18 cellular contexts compared by ENCODE assay signal in the genomic region with DNA sequence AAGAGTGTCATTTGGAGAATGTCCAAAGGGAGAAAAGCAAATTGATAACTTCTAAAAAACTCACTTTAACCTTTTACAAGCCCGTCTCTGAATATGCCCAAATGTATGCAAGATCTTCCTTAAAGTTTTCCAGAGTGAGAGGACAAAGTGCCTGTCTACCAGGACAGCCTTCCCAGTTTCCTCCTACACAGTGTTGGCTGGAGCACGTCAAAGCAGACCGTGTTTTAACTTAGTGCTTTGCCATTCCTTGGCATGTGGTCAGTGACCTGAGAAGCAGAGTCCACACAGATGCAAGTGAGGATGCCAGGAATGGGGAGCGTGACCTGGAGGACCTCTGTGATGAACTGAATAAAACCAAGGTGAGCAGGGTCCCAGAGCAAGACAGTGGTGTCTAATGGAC.
DNase-seq lines count a peak whose midpoint lies in the region; ATAC-seq and TF ChIP-seq lines count a peak whose summit lies in the region.
"Had no signal": no experiment of that assay in that cellular context is flagged by ENCODE, and none has a peak within 500 bp of the region (broad histone marks: within the 10 kb centered on the region; RNA-seq: fewer than 3 reads in every experiment).

No MANE protein-coding gene starts in this region.

- H3K9me3 ChIP-seq in body of pancreas (no peaks in the 10 kb centered on the region), skeletal muscle tissue (ENCODE audit: control insufficient read depth in 3 of 3, low read length in 3 of 3) (no peaks in the 10 kb centered on the region), T-helper 17 cell (ENCODE audit: control insufficient read depth, low read length, poor library complexity, severe bottlenecking) (no peaks in the 10 kb centered on the region), mucosa of descending colon (no peaks in the 10 kb centered on the region)

- no peak for TF ChIP-seq CTCF in HFFc6 (IDR thresholded peaks at IDR 0.05)
- TF ChIP-seq CTCF in body of pancreas (IDR thresholded peaks at IDR 0.05): no peak
- TF ChIP-seq CTCF in mucosa of descending colon (IDR thresholded peaks at IDR 0.05): no peak

- no peaks in the 10 kb centered on the region for H3K36me3 ChIP-seq in body of pancreas (replicated peaks in 1 of 2; ENCODE audit: insufficient read depth in 1 of 2, low read depth in 2 of 2)
- H3K36me3 ChIP-seq in skeletal muscle tissue (ENCODE audit: control insufficient read depth in 3 of 3, insufficient read depth in 3 of 3, low read length in 3 of 3): no peaks in the 10 kb centered on the region
- no peaks in the 10 kb centered on the region for H3K36me3 ChIP-seq in mucosa of descending colon (ENCODE audit: low read depth)

- 74 to 76% methylated on average over 4 of the region's 4 CpGs for WGBS in body of pancreas, 2 donors

- intact Hi-C loops in body of pancreas (cut with DNase I): no loop called here
- intact Hi-C loops in mucosa of descending colon (cut with DNase I, micrococcal nuclease): no loop called here

- no peak for ATAC-seq in body of pancreas
- no peak for ATAC-seq in T-helper 17 cell
- no peak for ATAC-seq in mucosa of descending colon
- no peak for ATAC-seq in HG02763 (IDR thresholded peaks at IDR 0.05; ENCODE audit: unreplicated experiment)
- ATAC-seq: naive thymus-derived CD4-positive, alpha-beta T cell had no signal

- H3K36me3 Mint-ChIP-seq in HFFc6 (ENCODE audit: low read depth): no peaks in the 10 kb centered on the region
- H3K36me3 Mint-ChIP-seq in T-helper 17 cell (ENCODE audit: low read depth): peaks cover 4% of the 10 kb centered on the region
- H3K36me3 Mint-ChIP-seq: naive thymus-derived CD4-positive, alpha-beta T cell had no signal

- H3K4me3 ChIP-seq in body of pancreas: no peak overlapping the region
- H3K4me3 ChIP-seq in skeletal muscle tissue (ENCODE audit: low read length in 3 of 3): no peak overlapping the region
- H3K4me3 ChIP-seq in mucosa of descending colon: no peak overlapping the region

- no peaks in the 10 kb centered on the region for H3K27me3 ChIP-seq in body of pancreas
- H3K27me3 ChIP-seq in skeletal muscle tissue (ENCODE audit: control insufficient read depth in 3 of 3, insufficient read depth in 3 of 3, low read length in 3 of 3): no peaks in the 10 kb centered on the region

- H3K4me1 ChIP-seq in body of pancreas (peaks cover 6% of the 10 kb centered on the region), skeletal muscle tissue (ENCODE audit: control insufficient read depth in 3 of 3, insufficient read depth in 3 of 3, low read length in 3 of 3) (peaks cover 27 to 29% (median 29%) of the 10 kb centered on the region in 3 donors), mucosa of descending colon (ENCODE audit: low read depth) (no peaks in the 10 kb centered on the region)

- H3K27ac Mint-ChIP-seq in HFFc6: no peak overlapping the region; the same call in 1 of the 2 replicates
- H3K27ac Mint-ChIP-seq in T-helper 17 cell: no peak overlapping the region
- H3K27ac Mint-ChIP-seq: activated B cell treated with CpG ODN at 0.5 μM for 24 hours; naive thymus-derived CD4-positive, alpha-beta T cell had no signal

- peak overlapping the region in 3 of 4 donors; percentile 28 to 65 (median 42) for H3K27ac ChIP-seq in body of pancreas
- H3K27ac ChIP-seq in skeletal muscle tissue (ENCODE audit: low read depth, low read length): peak overlapping the region; percentile 65

- no peaks in the 10 kb centered on the region for H3K9me3 Mint-ChIP-seq in HFFc6
- H3K9me3 Mint-ChIP-seq: activated B cell treated with CpG ODN at 0.5 μM for 24 hours had no signal

- no peak overlapping the region for H3K9ac ChIP-seq in skeletal muscle tissue (ENCODE audit: low read depth in 1 of 3, low read length in 3 of 3)

- peaks cover 9% of the 10 kb centered on the region for H3K27me3 Mint-ChIP-seq in HFFc6 (ENCODE audit: insufficient read depth)
- H3K27me3 Mint-ChIP-seq in T-helper 17 cell: peaks cover 42% of the 10 kb centered on the region

- no peak for DNase-seq in HFFc6
- DNase-seq in body of pancreas: no peak
- peak; percentile 22 for DNase-seq in islet precursor cell
- DNase-seq in T-helper 17 cell: no peak
- no peak for DNase-seq in amniotic stem cell (lab: John Stamatoyannopoulos, UW)
- no peak for DNase-seq in mucosa of descending colon
- DNase-seq: activated B cell treated with CpG ODN at 0.5 μM for 24 hours; activated effector memory CD4-positive, alpha-beta T cell treated with Interleukin-2 at 50 U/mL for 16 hours; DMS 273 treated with DMSO at 0.1 percent for 48 hours; effector memory CD4-positive, alpha-beta T cell; GF-D8; H7; naive thymus-derived CD4-positive, alpha-beta T cell; NCI-H1436 treated with DMSO at 0.1 percent for 48 hours; NCI-H2227 treated with DMSO at 0.1 percent for 48 hours; T-helper 2 cell had no signal

- TF ChIP-seq POLR2A in body of pancreas (IDR thresholded peaks at IDR 0.05): no peak

- peaks cover 37% of the 10 kb centered on the region for H3K4me1 Mint-ChIP-seq in HFFc6 (ENCODE audit: low read depth)
- H3K4me1 Mint-ChIP-seq in T-helper 17 cell: no peaks in the 10 kb centered on the region

- H3K4me3 Mint-ChIP-seq in HFFc6 (0 out of 2 replicates have a peak overlapping the region, but pooled peaks have one; percentile 28), T-helper 17 cell (no peak overlapping the region)
- H3K4me3 Mint-ChIP-seq: activated B cell treated with CpG ODN at 0.5 μM for 24 hours; naive thymus-derived CD4-positive, alpha-beta T cell had no signal
